In the genomic region with DNA sequence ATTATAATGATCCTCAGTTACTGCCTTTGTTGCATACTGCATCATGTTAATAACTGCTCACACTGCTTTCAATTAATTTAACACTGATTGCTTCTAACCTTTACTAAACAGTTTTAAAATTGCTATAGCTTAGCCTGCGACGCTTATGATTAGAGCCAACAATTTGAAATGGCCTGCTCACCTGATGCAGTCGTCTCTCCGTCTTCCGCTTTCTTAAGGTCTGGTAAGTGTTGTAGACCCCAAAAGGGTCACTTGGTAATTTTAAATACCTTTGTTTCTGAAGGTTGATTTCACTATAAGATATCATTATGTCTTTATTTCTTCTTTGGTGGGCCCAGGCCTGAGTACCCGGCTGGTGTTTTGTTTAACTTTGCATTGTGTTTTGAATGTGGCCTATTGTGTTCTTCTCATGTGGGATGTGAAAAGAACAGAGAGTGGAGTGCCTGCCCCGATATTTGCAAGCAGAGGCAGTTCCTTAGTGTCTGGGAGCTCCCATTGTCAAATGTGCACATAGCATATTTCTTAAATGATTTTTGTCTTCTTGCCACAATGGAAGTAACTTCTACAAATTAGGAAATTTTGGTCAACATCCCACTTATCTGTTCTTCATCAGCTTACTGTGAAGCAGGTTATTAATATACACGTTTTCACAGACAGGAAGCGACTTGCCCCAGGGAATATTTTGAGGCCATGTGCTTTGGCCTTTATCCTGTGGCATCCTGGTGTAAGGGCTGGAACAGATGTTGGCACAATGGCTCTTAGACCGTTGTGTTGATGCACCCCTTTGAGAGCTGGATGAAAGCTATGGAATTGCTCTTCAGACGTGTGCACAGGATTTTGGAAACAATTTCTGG, we compare ENCODE assay signal across 1 cellular context.
TF ChIP-seq lines count a peak whose summit lies in the region.

No MANE protein-coding gene starts in this region.

TF ChIP-seq in WTC11, 78 proteins besides CTCF, POLR2A, EP300 and RAD21 (continued from another document):
- TF ChIP-seq, protein P1, sequence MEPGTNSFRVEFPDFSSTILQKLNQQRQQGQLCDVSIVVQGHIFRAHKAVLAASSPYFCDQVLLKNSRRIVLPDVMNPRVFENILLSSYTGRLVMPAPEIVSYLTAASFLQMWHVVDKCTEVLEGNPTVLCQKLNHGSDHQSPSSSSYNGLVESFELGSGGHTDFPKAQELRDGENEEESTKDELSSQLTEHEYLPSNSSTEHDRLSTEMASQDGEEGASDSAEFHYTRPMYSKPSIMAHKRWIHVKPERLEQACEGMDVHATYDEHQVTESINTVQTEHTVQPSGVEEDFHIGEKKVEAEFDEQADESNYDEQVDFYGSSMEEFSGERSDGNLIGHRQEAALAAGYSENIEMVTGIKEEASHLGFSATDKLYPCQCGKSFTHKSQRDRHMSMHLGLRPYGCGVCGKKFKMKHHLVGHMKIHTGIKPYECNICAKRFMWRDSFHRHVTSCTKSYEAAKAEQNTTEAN (CRISPR knock-in tag; IDR thresholded peaks at IDR 0.05), result no peak
- TF ChIP-seq ZBTB21 (CRISPR knock-in tag; IDR thresholded peaks at IDR 0.05; ENCODE audit: borderline replicate concordance) (no peak), SMAD3 (CRISPR knock-in tag; IDR thresholded peaks at IDR 0.05; ENCODE audit: borderline replicate concordance) (no peak)
- TF ChIP-seq, protein P2, sequence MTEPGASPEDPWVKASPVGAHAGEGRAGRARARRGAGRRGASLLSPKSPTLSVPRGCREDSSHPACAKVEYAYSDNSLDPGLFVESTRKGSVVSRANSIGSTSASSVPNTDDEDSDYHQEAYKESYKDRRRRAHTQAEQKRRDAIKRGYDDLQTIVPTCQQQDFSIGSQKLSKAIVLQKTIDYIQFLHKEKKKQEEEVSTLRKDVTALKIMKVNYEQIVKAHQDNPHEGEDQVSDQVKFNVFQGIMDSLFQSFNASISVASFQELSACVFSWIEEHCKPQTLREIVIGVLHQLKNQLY (CRISPR knock-in tag; IDR thresholded peaks at IDR 0.05), result no peak
- TF ChIP-seq, protein P3, sequence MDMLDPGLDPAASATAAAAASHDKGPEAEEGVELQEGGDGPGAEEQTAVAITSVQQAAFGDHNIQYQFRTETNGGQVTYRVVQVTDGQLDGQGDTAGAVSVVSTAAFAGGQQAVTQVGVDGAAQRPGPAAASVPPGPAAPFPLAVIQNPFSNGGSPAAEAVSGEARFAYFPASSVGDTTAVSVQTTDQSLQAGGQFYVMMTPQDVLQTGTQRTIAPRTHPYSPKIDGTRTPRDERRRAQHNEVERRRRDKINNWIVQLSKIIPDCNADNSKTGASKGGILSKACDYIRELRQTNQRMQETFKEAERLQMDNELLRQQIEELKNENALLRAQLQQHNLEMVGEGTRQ (CRISPR knock-in tag; IDR thresholded peaks at IDR 0.05), result no peak
